13 cellular contexts compared by ENCODE assay signal in genomic region chr10:72245949-72246525, GRCh38. TPM values are rescaled to one million over a fixed set of nuclear protein-coding genes. Genes with fewer than 3 reads are reported as not detected.
A peak's percentile ranks its signal among the peaks of the same experiment; 100 is the strongest.
DNase-seq lines count a peak whose midpoint lies in the region; ATAC-seq and TF ChIP-seq lines count a peak whose summit lies in the region.
"Had no signal": no experiment of that assay in that cellular context is flagged by ENCODE, and none has a peak within 500 bp of the region (broad histone marks: within the 10 kb centered on the region; RNA-seq: fewer than 3 reads in every experiment).

No MANE protein-coding gene starts in this region.

- TF ChIP-seq CTCF in lung (IDR thresholded peaks at IDR 0.05; ENCODE audit: control extremely low read depth, extremely low read depth) (no peak), SK-N-SH (IDR thresholded peaks at IDR 0.05) (no peak)

- H3K27me3 ChIP-seq in lung (ENCODE audit: control insufficient read depth, insufficient read depth) = no peaks in the 10 kb centered on the region
- no peaks in the 10 kb centered on the region for H3K27me3 ChIP-seq in stomach smooth muscle (ENCODE audit: control insufficient read depth in 1 of 2, insufficient read depth in 2 of 2, low read length in 2 of 2)
- no peaks in the 10 kb centered on the region for H3K27me3 ChIP-seq in SK-N-SH (ENCODE audit: insufficient read depth)
- H3K27me3 ChIP-seq: right lobe of liver had no signal

- peaks cover 87% of the 10 kb centered on the region for H3K4me1 Mint-ChIP-seq in activated naive CD8-positive, alpha-beta T cell treated with anti-CD3 and anti-CD28 coated beads for 36 hours

- peaks cover 34 to 51% of the 10 kb centered on the region in 2 donors for H3K4me1 ChIP-seq in lung (ENCODE audit: control insufficient read depth in 2 of 2, insufficient read depth in 2 of 2, low read length in 2 of 2)
- H3K4me1 ChIP-seq in stomach smooth muscle (ENCODE audit: control insufficient read depth, insufficient read depth, low read length) = peaks cover 71% of the 10 kb centered on the region
- H3K4me1 ChIP-seq in SK-N-SH (ENCODE audit: control insufficient read depth in 1 of 2, insufficient read depth in 2 of 2, low read depth in 1 of 2, low read length in 1 of 2) = peaks cover 6 to 19% of the 10 kb centered on the region in 2 experiments; a peak in 1 of 4 replicates

- no peaks in the 10 kb centered on the region for H3K9me3 Mint-ChIP-seq in activated naive CD8-positive, alpha-beta T cell treated with anti-CD3 and anti-CD28 coated beads for 36 hours

- H3K9me3 ChIP-seq in lung (ENCODE audit: control insufficient read depth in 2 of 2, insufficient read depth in 1 of 2, low read length in 1 of 2) (no peaks in the 10 kb centered on the region), stomach smooth muscle (ENCODE audit: control insufficient read depth in 2 of 2, low read length in 2 of 2) (no peaks in the 10 kb centered on the region), SK-N-SH (no peaks in the 10 kb centered on the region)
- H3K9me3 ChIP-seq: right lobe of liver had no signal

- H3K36me3 ChIP-seq in lung (ENCODE audit: control insufficient read depth in 2 of 2, insufficient read depth in 2 of 2, low read length in 2 of 2) (no peaks in the 10 kb centered on the region), stomach smooth muscle (ENCODE audit: control insufficient read depth in 2 of 2, insufficient read depth in 2 of 2, low read length in 2 of 2) (no peaks in the 10 kb centered on the region), SK-N-SH (replicated peaks in 1 of 2; ENCODE audit: control insufficient read depth in 1 of 2, insufficient read depth in 2 of 2, low read length in 1 of 2) (no peaks in the 10 kb centered on the region)
- H3K36me3 ChIP-seq: right lobe of liver had no signal

- no peak overlapping the region for H3K4me2 ChIP-seq in SK-N-SH

- H2AFZ ChIP-seq in SK-N-SH (ENCODE audit: low read depth) = no peak overlapping the region

- H3K27ac ChIP-seq in lung (ENCODE audit: low read depth in 1 of 2, low read length in 1 of 2) (peak overlapping the region; percentile 39 to 68), stomach smooth muscle (ENCODE audit: low read length) (peak overlapping the region; percentile 77), SK-N-SH (ENCODE audit: low read depth in 2 of 2, low read length in 1 of 2) (no peak overlapping the region)

- H3K36me3 Mint-ChIP-seq in activated naive CD8-positive, alpha-beta T cell treated with anti-CD3 and anti-CD28 coated beads for 36 hours = peaks cover 6% of the 10 kb centered on the region

- no peaks in the 10 kb centered on the region for H3K27me3 Mint-ChIP-seq in activated naive CD8-positive, alpha-beta T cell treated with anti-CD3 and anti-CD28 coated beads for 36 hours

- CTCF ChIA-PET in SK-N-SH (lab: Yijun Ruan, JAX) = no interaction called here

- no peak for ATAC-seq in lung (ENCODE audit: insufficient read depth, low FRiP score)
- ATAC-seq: right lobe of liver had no signal

- H3K4me3 ChIP-seq in lung (no peak overlapping the region), stomach smooth muscle (ENCODE audit: low read length in 2 of 2) (peak overlapping the region in 1 of 2 donors; percentile 29), SK-N-SH (ENCODE audit: low read depth in 2 of 2, low read length in 1 of 2) (no peak overlapping the region)
- H3K4me3 ChIP-seq: right lobe of liver had no signal

- H3F3A ChIP-seq in SK-N-SH (replicated peaks; ENCODE audit: insufficient read depth) = peaks cover 7% of the 10 kb centered on the region

- H3K79me2 ChIP-seq in SK-N-SH (ENCODE audit: insufficient read depth) = no peaks in the 10 kb centered on the region

- H3K9ac ChIP-seq in stomach smooth muscle (ENCODE audit: low read length in 2 of 2) = peak overlapping the region in 1 of 2 donors; percentile 36
- no peak overlapping the region for H3K9ac ChIP-seq in SK-N-SH

- H3K9me2 ChIP-seq in SK-N-SH = no peaks in the 10 kb centered on the region

- H3K4me3 Mint-ChIP-seq in activated naive CD8-positive, alpha-beta T cell treated with anti-CD3 and anti-CD28 coated beads for 36 hours = peak overlapping the region; percentile 11

- POLR2A ChIA-PET in SK-N-SH (lab: Yijun Ruan, JAX) = interaction anchor here (1.2 kb wide), 1 partner anchor 27 kb away, joined by 4 read pairs; no protein-coding TSS in a partner anchor

- TF ChIP-seq RAD21 in SK-N-SH (IDR thresholded peaks at IDR 0.05; ENCODE audit: low read length) = no peak

- no peaks in the 10 kb centered on the region for H4K20me1 ChIP-seq in SK-N-SH (ENCODE audit: insufficient read depth)

- no peak for TF ChIP-seq EP300 in SK-N-SH (IDR thresholded peaks at IDR 0.05; ENCODE audit: borderline replicate concordance in 1 of 2, low read depth in 1 of 2, low read length in 1 of 2)

- WGBS in lung, 2 donors = 15 to 17% methylated on average over 3 of the region's 3 CpGs
- 42% methylated on average over 3 of the region's 3 CpGs for WGBS in SK-N-SH (ENCODE audit: low lambda C conversion rate)

- peak; percentile 14 for DNase-seq in LHCN-M2 (ENCODE audit: low read depth)
- DNase-seq in activated naive CD8-positive, alpha-beta T cell treated with anti-CD3 and anti-CD28 coated beads for 36 hours = peak; percentile 12
- DNase-seq in lung (ENCODE audit: low spot score) = no peak
- DNase-seq in islet precursor cell = no peak
- DNase-seq in SK-N-SH = no peak
- no peak for DNase-seq in activated CD8-positive, alpha-beta memory T cell treated with anti-CD3 and anti-CD28 coated beads for 24 hours
- no peak for DNase-seq in NOMO-1 treated with DMSO at 0.1 percent for 48 hours (lab: John Stamatoyannopoulos, UW; ENCODE audit: unreplicated experiment)
- DNase-seq: activated CD4-positive, CD25-positive, alpha-beta regulatory T cell treated with anti-CD3 and anti-CD28 coated beads, Interleukin-2, amount 50 U/mL, for 72 hours; cerebellar nuclear complex; OCI-M1; stimulated activated naive CD4-positive, alpha-beta T cell treated with Interleukin-2 at 50 U/mL for 16 hours had no signal

- peak overlapping the region; percentile 76 for H3K27ac Mint-ChIP-seq in activated naive CD8-positive, alpha-beta T cell treated with anti-CD3 and anti-CD28 coated beads for 36 hours

TF ChIP-seq in SK-N-SH, 30 proteins besides CTCF, POLR2A, EP300 and RAD21 (continues in another document):
- TF ChIP-seq FOXJ3 (CRISPR knock-in tag; IDR thresholded peaks at IDR 0.05) (no peak), ZBTB33 (IDR thresholded peaks at IDR 0.05; ENCODE audit: borderline replicate concordance, low read depth) (no peak), MEF2A (IDR thresholded peaks at IDR 0.05; ENCODE audit: borderline replicate concordance, low read depth) (no peak), SMC3 (IDR thresholded peaks at IDR 0.05; ENCODE audit: low read depth, low read length) (no peak), RCOR1 (IDR thresholded peaks at IDR 0.05; ENCODE audit: low read length) (no peak), RXRA (IDR thresholded peaks at IDR 0.05; ENCODE audit: borderline replicate concordance, low read depth) (no peak), TCF12 (IDR thresholded peaks at IDR 0.05) (no peak), ELF1 (IDR thresholded peaks at IDR 0.05) (no peak), FOXM1 (IDR thresholded peaks at IDR 0.05; ENCODE audit: low read depth) (no peak)

RNA-seq across cellular contexts. Expression of gene DDIT4, which starts 27.7 kb away (rescaled TPM):
- 257 and 378 TPM in 2 replicates for total RNA-seq in LHCN-M2 (2014; rRNA removed)
- polyA plus RNA-seq in LHCN-M2 (2012) = 158 TPM
- 100 to 1,000 TPM; 422 to 424 TPM for total RNA-seq in activated naive CD8-positive, alpha-beta T cell treated with anti-CD3 and anti-CD28 coated beads for 36 hours
- 100 to 1,000 TPM; 155 to 190 TPM for total RNA-seq in lung
- 100 to 1,000 TPM in 1 of 2 donors, 10 to 100 TPM in 1; 55.3 to 188 TPM for polyA plus RNA-seq in lung
- 24.9 and 30.4 TPM in 2 replicates for polyA plus RNA-seq in SK-N-SH (2012; rRNA removed)
- 19.5 and 19.9 TPM in 2 replicates for polyA plus RNA-seq in SK-N-SH (2012; cell fraction: cytosol; rRNA removed)
- polyA plus RNA-seq in SK-N-SH (2012; cell fraction: nucleus; rRNA removed) = 41.8 and 55.3 TPM in 2 replicates

RNA-seq across cellular contexts. Expression of gene ASCC1, which starts 30.0 kb away (rescaled TPM):
- total RNA-seq in LHCN-M2 (2014; rRNA removed) (30.3 and 37.3 TPM in 2 replicates), lung (10 to 100 TPM; 28.9 to 29.9 TPM)
- 27.0 TPM for polyA plus RNA-seq in LHCN-M2 (2012)
- 10 to 100 TPM; 57.3 to 57.7 TPM for total RNA-seq in activated naive CD8-positive, alpha-beta T cell treated with anti-CD3 and anti-CD28 coated beads for 36 hours
- polyA plus RNA-seq in lung (10 to 100 TPM in 1 of 2 donors, 1 to 10 TPM in 1; 9.0 to 19.4 TPM), SK-N-SH (2012; rRNA removed) (15.0 and 19.5 TPM in 2 replicates)
- polyA plus RNA-seq in SK-N-SH (2012; cell fraction: cytosol; rRNA removed) = 21.7 and 23.6 TPM in 2 replicates
- polyA plus RNA-seq in SK-N-SH (2012; cell fraction: nucleus; rRNA removed) = 9.3 and 14.7 TPM in 2 replicates

RNA-seq across cellular contexts. Expression of gene ANAPC16, which starts 30.2 kb away (rescaled TPM):
- 46.0 and 48.3 TPM in 2 replicates for total RNA-seq in LHCN-M2 (2014; rRNA removed)
- 46.1 TPM for polyA plus RNA-seq in LHCN-M2 (2012)
- 10 to 100 TPM; 71.0 to 81.8 TPM for total RNA-seq in activated naive CD8-positive, alpha-beta T cell treated with anti-CD3 and anti-CD28 coated beads for 36 hours
- total RNA-seq in lung = 10 to 100 TPM; 67.9 to 94.0 TPM
- polyA plus RNA-seq in lung = 100 to 1,000 TPM in 1 of 2 donors, 10 to 100 TPM in 1; 88.9 to 138 TPM
- 45.2 and 65.7 TPM in 2 replicates for polyA plus RNA-seq in SK-N-SH (2012; rRNA removed)
- polyA plus RNA-seq in SK-N-SH (2012; cell fraction: cytosol; rRNA removed) = 81.1 and 87.8 TPM in 2 replicates
- polyA plus RNA-seq in SK-N-SH (2012; cell fraction: nucleus; rRNA removed) = 15.3 and 24.1 TPM in 2 replicates

Comparison
In these comparisons a context has a peak if more than half of its experiments do, and no peak if none do; other contexts are left out.
1. DNase-seq: peak in LHCN-M2 (single experiment) and activated naive CD8-positive, alpha-beta T cell treated with anti-CD3 and anti-CD28 coated beads for 36 hours (single experiment); none in lung (single experiment), islet precursor cell (single experiment), SK-N-SH (single experiment), activated CD8-positive, alpha-beta memory T cell treated with anti-CD3 and anti-CD28 coated beads for 24 hours (single experiment) and NOMO-1 treated with DMSO at 0.1 percent for 48 hours (single experiment).
2. H3K27ac ChIP-seq: peak in lung (2 of 2) and stomach smooth muscle (single experiment); none in SK-N-SH (0 of 2).